17 cellular contexts compared by ENCODE assay signal in the genomic region with DNA sequence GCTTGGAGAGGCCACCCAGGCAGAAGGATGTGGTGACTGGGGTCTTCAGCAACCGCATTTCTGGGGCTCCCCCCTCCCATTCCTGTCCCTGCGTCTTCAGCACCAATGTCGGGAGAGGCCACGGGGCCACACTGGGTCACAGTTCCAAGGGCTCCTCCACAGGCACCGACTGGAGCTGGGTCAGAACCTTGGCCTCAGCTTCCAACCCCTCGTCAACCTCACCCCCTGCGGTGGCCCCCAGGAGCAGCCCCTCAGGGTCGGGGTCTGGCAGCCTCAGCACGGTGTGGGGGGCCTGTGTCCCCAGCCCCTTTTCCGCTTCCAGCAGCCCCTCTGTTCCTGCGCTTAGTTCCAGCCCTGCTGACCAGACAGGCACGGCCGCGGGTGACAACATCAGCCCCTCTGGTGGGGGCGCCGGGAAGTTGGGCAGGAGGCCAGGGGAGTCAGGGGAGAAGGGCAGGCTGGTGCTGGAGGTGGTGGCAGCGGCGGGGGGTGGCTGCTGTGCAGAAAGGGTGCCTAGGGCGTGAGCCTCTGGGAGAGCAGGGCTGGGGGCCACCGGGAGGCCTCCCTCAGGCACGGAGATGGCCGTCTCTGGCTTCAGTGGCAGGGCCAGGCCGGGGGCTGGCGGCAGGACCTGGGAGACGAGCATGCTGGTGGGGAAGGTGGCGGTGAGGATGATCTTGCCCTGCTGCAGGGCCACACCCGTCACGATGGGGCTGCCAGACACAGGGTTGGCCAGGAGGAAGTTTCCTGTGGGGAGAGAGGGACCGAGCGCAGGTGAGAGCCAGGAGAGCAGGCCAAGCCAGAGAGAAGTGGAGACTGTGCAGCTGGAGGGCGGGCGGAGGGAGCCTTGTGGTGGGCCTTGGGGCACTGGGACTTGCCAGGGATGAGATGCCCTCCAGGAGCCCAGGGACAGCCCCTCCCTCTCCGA. TPM values are rescaled to one million over a fixed set of nuclear protein-coding genes. Genes with fewer than 3 reads are reported as not detected.
DNase-seq lines count a peak whose midpoint lies in the region; ATAC-seq and TF ChIP-seq lines count a peak whose summit lies in the region.
"Had no signal": no experiment of that assay in that cellular context is flagged by ENCODE, and none has a peak within 500 bp of the region (broad histone marks: within the 10 kb centered on the region; RNA-seq: fewer than 3 reads in every experiment).

No MANE protein-coding gene starts in this region.

- H3K4me3 ChIP-seq in coronary artery: peak overlapping the region; percentile 87
- H3K4me3 ChIP-seq: A549, mucosa of descending colon had no signal

- H3K9me3 Mint-ChIP-seq in activated T-cell treated with anti-CD3 and anti-CD28 coated beads, Interleukin-2, amount 50 U/mL, for 4 hours: no peaks in the 10 kb centered on the region
- no peaks in the 10 kb centered on the region for H3K9me3 Mint-ChIP-seq in neural crest cell
- no peaks in the 10 kb centered on the region for H3K9me3 Mint-ChIP-seq in type B pancreatic cell
- H3K9me3 Mint-ChIP-seq: T-helper 2 cell treated with Interferon-gamma antibody and Interleukin-4, amounts not matched to agents 5 μg/mL and 100 μg/mL, for 36 hours had no signal

- peak overlapping the region; percentile 41 for H3K4me3 Mint-ChIP-seq in activated T-cell treated with anti-CD3 and anti-CD28 coated beads, Interleukin-2, amount 50 U/mL, for 4 hours
- H3K4me3 Mint-ChIP-seq in neural crest cell (peak overlapping the region; percentile 83), type B pancreatic cell (peak overlapping the region; percentile 77)
- H3K4me3 Mint-ChIP-seq: T-helper 2 cell treated with Interferon-gamma antibody and Interleukin-4, amounts not matched to agents 5 μg/mL and 100 μg/mL, for 36 hours had no signal

- no peaks in the 10 kb centered on the region for H3K36me3 Mint-ChIP-seq in activated T-cell treated with anti-CD3 and anti-CD28 coated beads, Interleukin-2, amount 50 U/mL, for 4 hours (ENCODE audit: insufficient read depth)
- H3K36me3 Mint-ChIP-seq in neural crest cell (ENCODE audit: low read depth): peaks cover 4% of the 10 kb centered on the region
- H3K36me3 Mint-ChIP-seq in type B pancreatic cell: no peaks in the 10 kb centered on the region

- no peak for DNase-seq in activated T-cell treated with anti-CD3 and anti-CD28 coated beads, Interleukin-2, amount 50 U/mL, for 4 hours
- DNase-seq in activated T-cell treated with anti-CD3 and anti-CD28 coated beads, Interleukin-2, amount 50 U/mL, for 1 hour: no peak
- DNase-seq in coronary artery (ENCODE audit: low spot score) (no peak), neural crest cell (ENCODE audit: low read depth, low spot score) (no peak), type B pancreatic cell (ENCODE audit: extremely low spot score, unreplicated experiment) (no peak), KG1 (lab: John Stamatoyannopoulos, UW) (no peak), GM19238 (ENCODE audit: insufficient read length, low spot score) (no peak)
- DNase-seq: activated CD4-positive, alpha-beta T cell treated with anti-CD3 and anti-CD28 coated beads, Interleukin-2, amount 50 U/mL, for 4 hours; activated effector memory CD4-positive, alpha-beta T cell treated with anti-CD3 and anti-CD28 coated beads, Interleukin-2, amount 50 U/mL, for 16 hours; COR-L47; erythroblast; mucosa of descending colon; NCI-H345 had no signal

- H3K4me1 Mint-ChIP-seq in activated T-cell treated with anti-CD3 and anti-CD28 coated beads, Interleukin-2, amount 50 U/mL, for 4 hours (ENCODE audit: low read depth): peaks cover 8% of the 10 kb centered on the region
- H3K4me1 Mint-ChIP-seq in neural crest cell: peaks cover 24% of the 10 kb centered on the region
- peaks cover 10% of the 10 kb centered on the region for H3K4me1 Mint-ChIP-seq in type B pancreatic cell (ENCODE audit: unreplicated experiment)

- H3K27me3 Mint-ChIP-seq in activated T-cell treated with anti-CD3 and anti-CD28 coated beads, Interleukin-2, amount 50 U/mL, for 4 hours (ENCODE audit: low read depth): peaks cover 14% of the 10 kb centered on the region
- H3K27me3 Mint-ChIP-seq in neural crest cell (ENCODE audit: low read depth): peaks cover 21% of the 10 kb centered on the region
- H3K27me3 Mint-ChIP-seq in type B pancreatic cell: no peaks in the 10 kb centered on the region

- H3K27ac ChIP-seq in coronary artery: peak overlapping the region; percentile 93 to 98

- ATAC-seq in activated T-cell treated with anti-CD3 and anti-CD28 coated beads, Interleukin-2, amount 50 U/mL, for 4 hours: no peak
- no peak for ATAC-seq in GM18502 (IDR thresholded peaks at IDR 0.05; ENCODE audit: poor library complexity, unreplicated experiment)
- ATAC-seq: A549, mucosa of descending colon had no signal

- no peak overlapping the region for H3K27ac Mint-ChIP-seq in neural crest cell (ENCODE audit: unreplicated experiment)
- H3K27ac Mint-ChIP-seq in type B pancreatic cell: peak overlapping the region; percentile 71
- H3K27ac Mint-ChIP-seq: T-helper 2 cell treated with Interferon-gamma antibody and Interleukin-4, amounts not matched to agents 5 μg/mL and 100 μg/mL, for 36 hours had no signal

- TF ChIP-seq CTCF in coronary artery (IDR thresholded peaks at IDR 0.05) (no peak), neural crest cell (conservative IDR thresholded peaks at IDR 0.05) (no peak), type B pancreatic cell (conservative IDR thresholded peaks at IDR 0.05) (no peak)

RNA-seq across cellular contexts. Expression of gene SIX5, which starts 3.4 kb away (rescaled TPM):
- total RNA-seq in activated T-cell treated with anti-CD3 and anti-CD28 coated beads, Interleukin-2, amount 50 U/mL, for 4 hours: 1 to 10 TPM; 1.5 to 1.7 (median 1.6) TPM
- total RNA-seq in neural crest cell (36.8 and 38.6 TPM in 2 replicates), type B pancreatic cell (ENCODE audit: low replicate concordance) (19.7 and 38.0 TPM in 2 replicates)

RNA-seq across cellular contexts. Expression of gene DMPK, which starts 16.7 kb away (rescaled TPM):
- total RNA-seq in activated T-cell treated with anti-CD3 and anti-CD28 coated beads, Interleukin-2, amount 50 U/mL, for 4 hours: 10 to 100 TPM; 19.9 to 22.6 (median 21.1) TPM
- 114 and 118 TPM in 2 replicates for total RNA-seq in neural crest cell
- 42.5 and 97.7 TPM in 2 replicates for total RNA-seq in type B pancreatic cell (ENCODE audit: low replicate concordance)

RNA-seq across cellular contexts. Expression of gene DMWD, which starts 27.0 kb away (rescaled TPM):
- total RNA-seq in activated T-cell treated with anti-CD3 and anti-CD28 coated beads, Interleukin-2, amount 50 U/mL, for 4 hours: 10 to 100 TPM; 53.3 to 60.5 (median 54.2) TPM
- total RNA-seq in neural crest cell: 107 and 110 TPM in 2 replicates
- 56.3 and 94.0 TPM in 2 replicates for total RNA-seq in type B pancreatic cell (ENCODE audit: low replicate concordance)

RNA-seq across cellular contexts. Expression of gene MEIOSIN, which starts 32.4 kb away (rescaled TPM):
- not detected for total RNA-seq in activated T-cell treated with anti-CD3 and anti-CD28 coated beads, Interleukin-2, amount 50 U/mL, for 4 hours
- total RNA-seq in neural crest cell: not detected in 2 replicates
- total RNA-seq in type B pancreatic cell (ENCODE audit: low replicate concordance): not detected in 2 replicates
- total RNA-seq: mucosa of descending colon, suprapubic skin had no signal

RNA-seq across cellular contexts. Expression of gene FBXO46, which starts 34.9 kb away (rescaled TPM):
- total RNA-seq in activated T-cell treated with anti-CD3 and anti-CD28 coated beads, Interleukin-2, amount 50 U/mL, for 4 hours: 10 to 100 TPM; 29.5 to 33.3 (median 29.8) TPM
- total RNA-seq in neural crest cell: 27.2 and 30.3 TPM in 2 replicates
- 27.8 and 37.5 TPM in 2 replicates for total RNA-seq in type B pancreatic cell (ENCODE audit: low replicate concordance)
